In genomic region chr6:24126586-24127192, GRCh38 we compare ENCODE assay signal across 8 cellular contexts. TPM values are rescaled to one million over a fixed set of nuclear protein-coding genes. Genes with fewer than 3 reads are reported as not detected.
DNase-seq lines count a peak whose midpoint lies in the region; ATAC-seq and TF ChIP-seq lines count a peak whose summit lies in the region.

No MANE protein-coding gene starts in this region.

- H3K4me3 Mint-ChIP-seq in activated CD8-positive, alpha-beta T cell treated with anti-CD3 and anti-CD28 coated beads for 36 hours, result no peak overlapping the region

- CTCF ChIA-PET in activated CD8-positive, alpha-beta T cell treated with anti-CD3 and anti-CD28 coated beads for 36 hours (lab: Charles Lee), result no interaction called here

- ATAC-seq in GM18861 (IDR thresholded peaks at IDR 0.05; ENCODE audit: unreplicated experiment), result peak; percentile 73
- no peak for ATAC-seq in activated CD8-positive, alpha-beta T cell treated with anti-CD3 and anti-CD28 coated beads for 36 hours
- no peak for ATAC-seq in HG03196 (IDR thresholded peaks at IDR 0.05; ENCODE audit: unreplicated experiment)

- peaks cover 3% of the 10 kb centered on the region for H3K9me3 Mint-ChIP-seq in activated CD8-positive, alpha-beta T cell treated with anti-CD3 and anti-CD28 coated beads for 36 hours

- H3K27me3 Mint-ChIP-seq in activated CD8-positive, alpha-beta T cell treated with anti-CD3 and anti-CD28 coated beads for 36 hours, result peaks cover 29% of the 10 kb centered on the region

- no peaks in the 10 kb centered on the region for H3K36me3 Mint-ChIP-seq in activated CD8-positive, alpha-beta T cell treated with anti-CD3 and anti-CD28 coated beads for 36 hours (ENCODE audit: low read depth)

- TF ChIP-seq CTCF in LNCaP clone FGC (IDR thresholded peaks at IDR 0.05; ENCODE audit: control insufficient read depth, extremely low read depth, insufficient read depth), result no peak
- TF ChIP-seq CTCF in activated CD8-positive, alpha-beta T cell treated with anti-CD3 and anti-CD28 coated beads for 36 hours (IDR thresholded peaks at IDR 0.05), result no peak

- H3K4me1 Mint-ChIP-seq in activated CD8-positive, alpha-beta T cell treated with anti-CD3 and anti-CD28 coated beads for 36 hours (ENCODE audit: low read depth), result peaks cover 2% of the 10 kb centered on the region

- DNase-seq in AG20443 (ENCODE audit: low spot score), result peak; percentile 65
- DNase-seq in LNCaP clone FGC (ENCODE audit: low read depth), result peak; percentile 35
- peak; percentile 28 for DNase-seq in activated CD8-positive, alpha-beta T cell treated with anti-CD3 and anti-CD28 coated beads for 36 hours
- peak in 29 of 51 donors; percentile 3 to 62 (median 26) for DNase-seq in hypothalamus (lab: John Stamatoyannopoulos, UW)
- DNase-seq in superior temporal gyrus (ENCODE audit: extremely low spot score), result peak; percentile 75
- no peak for DNase-seq in middle frontal gyrus (ENCODE audit: extremely low spot score, low spot score)

- H3K4me3 ChIP-seq in LNCaP clone FGC (ENCODE audit: low read depth, low read length), result no peak overlapping the region

- POLR2A ChIA-PET in activated CD8-positive, alpha-beta T cell treated with anti-CD3 and anti-CD28 coated beads for 36 hours (lab: Charles Lee), result no interaction called here

- no peak overlapping the region for H3K27ac Mint-ChIP-seq in activated CD8-positive, alpha-beta T cell treated with anti-CD3 and anti-CD28 coated beads for 36 hours

- intact Hi-C loops in activated CD8-positive, alpha-beta T cell treated with anti-CD3 and anti-CD28 coated beads for 36 hours (cut with micrococcal nuclease), result no loop called here

RNA-seq across cellular contexts. Expression of gene NRSN1, which starts 0.7 kb away (rescaled TPM):
- not detected for total RNA-seq in activated CD8-positive, alpha-beta T cell treated with anti-CD3 and anti-CD28 coated beads for 36 hours
